ENCODE assay signal across 9 cellular contexts in the genomic region with DNA sequence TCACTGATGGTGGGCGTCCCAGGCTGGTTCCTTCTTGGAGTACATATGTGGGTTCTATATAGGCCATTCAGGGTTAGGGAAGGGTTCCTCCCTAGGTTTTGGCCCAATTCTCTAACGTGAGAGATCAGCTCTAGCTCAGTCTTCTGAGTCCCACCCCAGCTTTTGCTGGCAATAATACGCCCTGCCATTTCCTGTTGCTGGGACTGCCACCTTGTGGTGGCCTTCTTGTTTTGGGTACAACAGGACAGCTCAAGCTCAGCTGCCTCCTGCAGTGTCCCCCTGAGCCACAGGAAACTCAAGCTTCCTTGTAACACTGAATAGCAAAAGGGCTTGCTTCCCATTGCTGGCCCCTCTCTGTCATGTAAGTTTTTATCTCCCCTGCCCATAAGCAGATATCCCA.
DNase-seq lines count a peak whose midpoint lies in the region; ATAC-seq and TF ChIP-seq lines count a peak whose summit lies in the region.
"Had no signal": no experiment of that assay in that cellular context is flagged by ENCODE, and none has a peak within 500 bp of the region (broad histone marks: within the 10 kb centered on the region; RNA-seq: fewer than 3 reads in every experiment).

No MANE protein-coding gene starts in this region.

- H3K4me1 ChIP-seq in adrenal gland (replicated peaks in 1 of 2), result no peaks in the 10 kb centered on the region

- no peak overlapping the region for H3K4me3 Mint-ChIP-seq in CD14-positive monocyte
- H3K4me3 Mint-ChIP-seq in stimulated activated memory B cell treated with anti-CD40 and anti-IgM and Interleukin-4, amounts not matched to agents 10 μg/mL and 1 μg/mL and 100 μg/mL, for 72 hours, result no peak overlapping the region
- H3K4me3 Mint-ChIP-seq: T-helper 1 cell treated with Interleukin-12 subunit alpha and Interleukin-12 subunit beta and Interleukin-4 antibody, amounts not matched to agents 30 μg/mL and 1 μg/mL, for 36 hours had no signal

- H4K20me1 ChIP-seq in SU-DHL-6 (ENCODE audit: low read depth, low read length), result no peaks in the 10 kb centered on the region

- H3K36me3 ChIP-seq in SU-DHL-6 (ENCODE audit: low read length) (no peaks in the 10 kb centered on the region), adrenal gland (replicated peaks in 1 of 2) (no peaks in the 10 kb centered on the region), kidney epithelial cell (ENCODE audit: control insufficient read depth, insufficient read depth, low read length) (no peaks in the 10 kb centered on the region)

- H2AFZ ChIP-seq in SU-DHL-6 (ENCODE audit: low read depth, low read length, severe bottlenecking), result no peak overlapping the region

- peak overlapping the region in 3 of 7 donors; percentile 10 to 66 (median 23) for H3K27ac Mint-ChIP-seq in CD14-positive monocyte
- no peak overlapping the region for H3K27ac Mint-ChIP-seq in stimulated activated memory B cell treated with anti-CD40 and anti-IgM and Interleukin-4, amounts not matched to agents 10 μg/mL and 1 μg/mL and 100 μg/mL, for 72 hours
- H3K27ac Mint-ChIP-seq: T-helper 1 cell treated with Interleukin-12 subunit alpha and Interleukin-12 subunit beta and Interleukin-4 antibody, amounts not matched to agents 30 μg/mL and 1 μg/mL, for 36 hours had no signal

- no peaks in the 10 kb centered on the region for H3F3A ChIP-seq in SU-DHL-6 (ENCODE audit: insufficient read depth)

- H3K79me2 ChIP-seq in SU-DHL-6 (ENCODE audit: insufficient read depth, low read length), result no peaks in the 10 kb centered on the region

- no peak overlapping the region for H3K4me2 ChIP-seq in SU-DHL-6 (ENCODE audit: low read depth, low read length, poor library complexity, severe bottlenecking)

- peaks cover 0 to 2% (median 2%) of the 10 kb centered on the region in 3 donors for H3K27me3 Mint-ChIP-seq in CD14-positive monocyte (ENCODE audit: low read depth in 3 of 3)
- H3K27me3 Mint-ChIP-seq in stimulated activated memory B cell treated with anti-CD40 and anti-IgM and Interleukin-4, amounts not matched to agents 10 μg/mL and 1 μg/mL and 100 μg/mL, for 72 hours, result no peaks in the 10 kb centered on the region

- intact Hi-C loops in CD14-positive monocyte (cut with micrococcal nuclease), result no loop called here
- intact Hi-C loops in adrenal gland (cut with DNase I), result loop anchor here in 1 of 2 donors (10.0 kb wide), 1 partner anchor 292 kb away; no protein-coding TSS in a partner anchor

- H3K4me1 Mint-ChIP-seq in CD14-positive monocyte, result peaks cover 20% of the 10 kb centered on the region
- peaks cover 18% of the 10 kb centered on the region for H3K4me1 Mint-ChIP-seq in stimulated activated memory B cell treated with anti-CD40 and anti-IgM and Interleukin-4, amounts not matched to agents 10 μg/mL and 1 μg/mL and 100 μg/mL, for 72 hours

- H3K4me3 ChIP-seq in SU-DHL-6 (ENCODE audit: insufficient read depth, low read length, poor library complexity, severe bottlenecking) (no peak overlapping the region), adrenal gland (no peak overlapping the region), kidney epithelial cell (ENCODE audit: low read depth, low read length) (no peak overlapping the region)

- no peak for TF ChIP-seq POLR2A in adrenal gland (IDR thresholded peaks at IDR 0.05)

- 69 to 84% (median 79%) methylated on average over 3 of the region's 3 CpGs for WGBS in adrenal gland, 4 donors

- H3K9ac ChIP-seq in SU-DHL-6 (ENCODE audit: low read length), result no peak overlapping the region

- H3K9me3 ChIP-seq in SU-DHL-6 (ENCODE audit: insufficient read depth, low read length), result no peaks in the 10 kb centered on the region
- H3K9me3 ChIP-seq in adrenal gland (replicated peaks in 1 of 3), result no peaks in the 10 kb centered on the region

- peak; percentile 67 for TF ChIP-seq CTCF in CD14-positive monocyte (IDR thresholded peaks at IDR 0.05)
- peak; percentile 47 for TF ChIP-seq CTCF in SU-DHL-6 (IDR thresholded peaks at IDR 0.05; ENCODE audit: insufficient read depth, low read length, poor library complexity, severe bottlenecking)
- peak in 3 of 6 experiments; percentile 18 to 32 (median 23) for TF ChIP-seq CTCF in adrenal gland (IDR thresholded peaks at IDR 0.05)
- peak; percentile 23 for TF ChIP-seq CTCF in kidney epithelial cell (IDR thresholded peaks at IDR 0.05; ENCODE audit: insufficient read depth, low read length, poor library complexity, severe bottlenecking)

- H3K9me2 ChIP-seq in SU-DHL-6 (replicated peaks; ENCODE audit: insufficient read depth, low read length), result no peaks in the 10 kb centered on the region

- H3K36me3 Mint-ChIP-seq in CD14-positive monocyte, result peaks cover 49 to 63% of the 10 kb centered on the region in 2 donors
- peaks cover 24% of the 10 kb centered on the region for H3K36me3 Mint-ChIP-seq in stimulated activated memory B cell treated with anti-CD40 and anti-IgM and Interleukin-4, amounts not matched to agents 10 μg/mL and 1 μg/mL and 100 μg/mL, for 72 hours

- H3K27me3 ChIP-seq in SU-DHL-6 (ENCODE audit: low read length), result no peaks in the 10 kb centered on the region
- no peaks in the 10 kb centered on the region for H3K27me3 ChIP-seq in adrenal gland
- H3K27me3 ChIP-seq in kidney epithelial cell (ENCODE audit: control insufficient read depth, insufficient read depth, low read length), result no peaks in the 10 kb centered on the region

- peak; percentile 57 for DNase-seq in CD14-positive monocyte (ENCODE audit: low spot score)
- DNase-seq in adrenal gland, result peak in 5 of 7 donors; percentile 23 to 58 (median 36)
- DNase-seq in kidney epithelial cell (ENCODE audit: low read depth), result no peak
- DNase-seq in DMS79 (lab: John Stamatoyannopoulos, UW), result no peak

- ATAC-seq in GM18520 (IDR thresholded peaks at IDR 0.05; ENCODE audit: unreplicated experiment), result peak; percentile 63
- ATAC-seq in HG03159 (IDR thresholded peaks at IDR 0.05; ENCODE audit: unreplicated experiment), result peak; percentile 81
- peak; percentile 78 for ATAC-seq in stimulated activated memory B cell treated with anti-CD40 and anti-IgM and Interleukin-4, amounts not matched to agents 10 μg/mL and 1 μg/mL and 100 μg/mL, for 72 hours

- H3K27ac ChIP-seq in SU-DHL-6 (ENCODE audit: low read depth, low read length) (no peak overlapping the region), adrenal gland (no peak overlapping the region)

- peaks cover 0 to 11% (median 8%) of the 10 kb centered on the region in 7 donors for H3K9me3 Mint-ChIP-seq in CD14-positive monocyte
- no peaks in the 10 kb centered on the region for H3K9me3 Mint-ChIP-seq in stimulated activated memory B cell treated with anti-CD40 and anti-IgM and Interleukin-4, amounts not matched to agents 10 μg/mL and 1 μg/mL and 100 μg/mL, for 72 hours
- H3K9me3 Mint-ChIP-seq: T-helper 1 cell treated with Interleukin-12 subunit alpha and Interleukin-12 subunit beta and Interleukin-4 antibody, amounts not matched to agents 30 μg/mL and 1 μg/mL, for 36 hours had no signal

Comparison
In these comparisons a context has a peak if more than half of its experiments do, and no peak if none do; other contexts are left out.
1. DNase-seq: peak in CD14-positive monocyte (single experiment) and adrenal gland (5 of 7); none in kidney epithelial cell (single experiment) and DMS79 (single experiment).
2. Peak in every context shown above with its lines, with median percentiles within 50 percentile points of each other: ATAC-seq.